Comparison of ENCODE assay signal across 19 cellular contexts in the genomic region with DNA sequence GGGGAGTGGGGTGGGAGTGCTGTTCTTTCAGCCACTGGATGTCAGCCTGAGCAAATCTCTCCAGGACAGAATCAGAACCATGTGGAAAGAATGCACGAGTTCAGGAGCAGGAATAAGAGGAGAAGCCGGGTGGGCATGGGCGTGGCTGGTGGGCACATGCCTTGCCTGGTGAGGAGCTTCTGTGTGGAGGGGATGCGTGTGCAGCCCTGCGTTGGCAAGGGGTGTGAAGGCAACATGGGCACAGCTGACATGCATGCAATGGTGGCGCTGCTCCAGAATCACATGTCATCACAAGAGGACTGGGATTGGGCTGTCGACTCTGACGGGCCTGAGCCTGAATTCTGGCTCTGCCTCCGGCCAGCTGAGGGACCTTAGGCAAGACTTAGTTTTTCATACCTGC.
A peak's percentile ranks its signal among the peaks of the same experiment; 100 is the strongest.
DNase-seq lines count a peak whose midpoint lies in the region; TF ChIP-seq lines count a peak whose summit lies in the region.
"Had no signal": no experiment of that assay in that cellular context is flagged by ENCODE, and none has a peak within 500 bp of the region (broad histone marks: within the 10 kb centered on the region; RNA-seq: fewer than 3 reads in every experiment).

No MANE protein-coding gene starts in this region.

- CTCF ChIA-PET in MCF 10A (lab: Yijun Ruan, JAX): interaction anchor here (0.6 kb wide), 1 partner anchor 373 kb away, joined by 3 read pairs; no protein-coding TSS in a partner anchor

- H3K4me1 ChIP-seq in breast epithelium: peaks cover 0 to 6% of the 10 kb centered on the region in 2 donors
- H3K4me1 ChIP-seq in trophoblast cell (ENCODE audit: control insufficient read depth in 1 of 2, insufficient read depth in 2 of 2, low read length in 2 of 2): no peaks in the 10 kb centered on the region
- H3K4me1 ChIP-seq: Caco-2 had no signal

- no peaks in the 10 kb centered on the region for H3K36me3 Mint-ChIP-seq in MCF 10A (ENCODE audit: insufficient read depth, unreplicated experiment)
- H3K36me3 Mint-ChIP-seq: IgD-negative memory B cell had no signal

- no CpG with 5 or more reads among the region's 9 CpGs for WGBS in trophoblast cell (ENCODE audit: extremely low coverage, insufficient coverage, insufficient read length)

- H2BK12ac ChIP-seq in trophoblast cell (ENCODE audit: low read length): no peak overlapping the region

- no peak overlapping the region for H3K27ac Mint-ChIP-seq in MCF 10A (ENCODE audit: low read depth, unreplicated experiment)
- H3K27ac Mint-ChIP-seq: CD4-positive, alpha-beta T cell; H9; IgD-negative memory B cell had no signal

- no peak overlapping the region for H3K4me3 ChIP-seq in breast epithelium
- no peak overlapping the region for H3K4me3 ChIP-seq in fibroblast of mammary gland (ENCODE audit: control insufficient read depth, low read depth, low read length)
- peak overlapping the region; percentile 37 for H3K4me3 ChIP-seq in trophoblast cell (ENCODE audit: low read depth, low read length)
- H3K4me3 ChIP-seq: A549 had no signal

- no peak overlapping the region for H3K18ac ChIP-seq in trophoblast cell (ENCODE audit: low read length)

- H3K4me2 ChIP-seq in trophoblast cell (ENCODE audit: low read length): no peak overlapping the region
- H3K4me2 ChIP-seq: A549 had no signal

- no peak overlapping the region for H3K23ac ChIP-seq in trophoblast cell (ENCODE audit: low read length)

- DNase-seq in breast epithelium (ENCODE audit: low spot score in 2 of 2) (no peak), MCF 10A (ENCODE audit: unreplicated experiment) (no peak), fibroblast of mammary gland (ENCODE audit: low read depth) (peak; percentile 32), trophoblast cell (no peak), SKM-1 treated with dmso at 0.1 percent for 144 hours (lab: John Stamatoyannopoulos, UW; ENCODE audit: unreplicated experiment) (no peak), DMS 273 treated with DMSO at 0.1 percent for 48 hours (lab: John Stamatoyannopoulos, UW) (no peak)
- no peak for DNase-seq in stimulated activated CD4-positive, alpha-beta T cell treated with anti-CD3 and anti-CD28 coated beads, Interleukin-12 subunit alpha, Interleukin-12 subunit beta, amount 100 ng/mL, for 4 hours
- DNase-seq: AML-193; Caco-2; CD4-positive, alpha-beta T cell; DMS153; DMS79; GDM1; GOT3; H9 had no signal

- H3K27me3 Mint-ChIP-seq in MCF 10A (ENCODE audit: insufficient read depth, unreplicated experiment): no peaks in the 10 kb centered on the region
- H3K27me3 Mint-ChIP-seq: CD4-positive, alpha-beta T cell had no signal

- H4K8ac ChIP-seq in trophoblast cell (ENCODE audit: low read depth, low read length): no peak overlapping the region

- H3K9me3 ChIP-seq in breast epithelium (no peaks in the 10 kb centered on the region), trophoblast cell (ENCODE audit: insufficient read depth, low read depth, low read length) (peaks cover 8% of the 10 kb centered on the region)
- H3K9me3 ChIP-seq: A549, Caco-2 had no signal

- BruUV-seq in MCF 10A (replicated peaks; lab: Mats Ljungman, UMichigan): no TSS peak

- H3K36me3 ChIP-seq in breast epithelium (no peaks in the 10 kb centered on the region), trophoblast cell (ENCODE audit: control insufficient read depth in 1 of 2, insufficient read depth in 2 of 2, low read length in 2 of 2) (no peaks in the 10 kb centered on the region)

- no peaks in the 10 kb centered on the region for H3K79me1 ChIP-seq in trophoblast cell (ENCODE audit: low read length)

- H2BK120ac ChIP-seq in trophoblast cell (ENCODE audit: insufficient read depth, low read length, poor library complexity): no peak overlapping the region

- H3K4me1 Mint-ChIP-seq in MCF 10A (ENCODE audit: insufficient read depth, unreplicated experiment): no peaks in the 10 kb centered on the region
- H3K4me1 Mint-ChIP-seq: IgD-negative memory B cell had no signal

- no peak overlapping the region for H2BK5ac ChIP-seq in trophoblast cell (ENCODE audit: low read depth, low read length, poor library complexity)

- no peak overlapping the region for H3K4me3 Mint-ChIP-seq in MCF 10A (ENCODE audit: unreplicated experiment)
- H3K4me3 Mint-ChIP-seq: CD4-positive, alpha-beta T cell; H9; IgD-negative memory B cell had no signal

- POLR2A ChIA-PET in MCF 10A (lab: Yijun Ruan, JAX): no interaction called here

- TF ChIP-seq CTCF in breast epithelium (IDR thresholded peaks at IDR 0.05): no peak
- no peak for TF ChIP-seq CTCF in MCF 10A (IDR thresholded peaks at IDR 0.05; ENCODE audit: unreplicated experiment)
- no peak for TF ChIP-seq CTCF in fibroblast of mammary gland (conservative IDR thresholded peaks at IDR 0.05; ENCODE audit: control insufficient read depth, insufficient read depth, low read depth, low read length)

- no peak overlapping the region for H2AK5ac ChIP-seq in trophoblast cell (ENCODE audit: low read length)

- intact Hi-C loops in breast epithelium (cut with DNase I; ENCODE audit: low total_unique reads) (no loop called here), MCF 10A (cut with micrococcal nuclease) (no loop called here)

- H4K12ac ChIP-seq in trophoblast cell (ENCODE audit: low read depth, low read length): no peak overlapping the region

- H3K27ac ChIP-seq in breast epithelium (peak overlapping the region; percentile 18 to 85), trophoblast cell (ENCODE audit: low read depth, low read length) (no peak overlapping the region)
- H3K27ac ChIP-seq: 22Rv1, A549, C4-2B had no signal

- TF ChIP-seq POLR2A in breast epithelium (IDR thresholded peaks at IDR 0.05): no peak

- H2AFZ ChIP-seq in trophoblast cell (ENCODE audit: insufficient read depth, low read length, poor library complexity): no peak overlapping the region

- no peaks in the 10 kb centered on the region for H3K27me3 ChIP-seq in breast epithelium
- H3K27me3 ChIP-seq in trophoblast cell (ENCODE audit: insufficient read depth, low read length): no peaks in the 10 kb centered on the region

- no peak overlapping the region for H3K4ac ChIP-seq in trophoblast cell (ENCODE audit: low read depth, low read length)

- no peak overlapping the region for H3K14ac ChIP-seq in trophoblast cell (ENCODE audit: low read length)

- no peaks in the 10 kb centered on the region for H3K9me3 Mint-ChIP-seq in MCF 10A (ENCODE audit: unreplicated experiment)
- H3K9me3 Mint-ChIP-seq: CD4-positive, alpha-beta T cell; H9; IgD-negative memory B cell had no signal

- H3K79me2 ChIP-seq in trophoblast cell (ENCODE audit: control insufficient read depth, insufficient read depth, low read length, poor library complexity): no peaks in the 10 kb centered on the region

- H4K91ac ChIP-seq in trophoblast cell (ENCODE audit: low read depth, low read length): no peak overlapping the region

- peak overlapping the region; percentile 2 for H3K9ac ChIP-seq in trophoblast cell (ENCODE audit: low read length)
